8 cellular contexts compared by ENCODE assay signal in the genomic region with DNA sequence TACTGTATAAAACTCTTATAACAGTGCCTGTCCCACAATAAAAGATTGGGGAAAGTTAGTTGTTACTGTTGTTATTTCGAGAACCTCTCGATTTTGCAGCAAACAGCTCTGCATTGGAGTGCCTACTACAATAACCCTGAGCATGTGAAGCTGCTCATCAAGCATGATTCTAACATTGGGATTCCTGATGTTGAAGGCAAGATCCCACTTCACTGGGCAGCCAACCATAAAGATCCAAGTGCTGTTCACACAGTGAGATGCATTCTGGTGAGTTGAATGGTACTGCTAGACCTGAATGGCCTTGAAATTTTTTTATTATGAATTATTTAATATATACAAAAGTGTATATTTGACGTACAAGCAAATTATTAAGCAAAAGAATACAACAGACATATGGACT.
"Had no signal": no experiment of that assay in that cellular context is flagged by ENCODE, and none has a peak within 500 bp of the region (broad histone marks: within the 10 kb centered on the region; RNA-seq: fewer than 3 reads in every experiment).

No MANE protein-coding gene starts in this region.

- H3K4me1 ChIP-seq: lower lobe of right lung, parathyroid adenoma, tibial artery had no signal

- H3K27ac ChIP-seq: lower lobe of right lung, parathyroid adenoma, tibial artery had no signal

- H3K9me3 ChIP-seq: lower lobe of right lung, tibial artery had no signal

- H3K4me3 ChIP-seq: lower lobe of right lung, tibial artery had no signal

- H3K9ac ChIP-seq: parathyroid adenoma had no signal

- DNase-seq: activated CD4-positive, alpha-beta T cell treated with anti-CD3 and anti-CD28 coated beads, Interleukin-2, amount 50 U/mL, for 48 hours; cerebellar nuclear complex; cortex of kidney; hypothalamus; lower lobe of right lung; stimulated activated naive B cell treated with anti-CD40 and anti-IgM and Interleukin-4, amounts not matched to agents 10 μg/mL and 1 μg/mL and 100 μg/mL, for 72 hours; tibial artery had no signal

- H3K27me3 ChIP-seq: tibial artery had no signal
